Comparison of ENCODE assay signal across 20 cellular contexts in the genomic region with DNA sequence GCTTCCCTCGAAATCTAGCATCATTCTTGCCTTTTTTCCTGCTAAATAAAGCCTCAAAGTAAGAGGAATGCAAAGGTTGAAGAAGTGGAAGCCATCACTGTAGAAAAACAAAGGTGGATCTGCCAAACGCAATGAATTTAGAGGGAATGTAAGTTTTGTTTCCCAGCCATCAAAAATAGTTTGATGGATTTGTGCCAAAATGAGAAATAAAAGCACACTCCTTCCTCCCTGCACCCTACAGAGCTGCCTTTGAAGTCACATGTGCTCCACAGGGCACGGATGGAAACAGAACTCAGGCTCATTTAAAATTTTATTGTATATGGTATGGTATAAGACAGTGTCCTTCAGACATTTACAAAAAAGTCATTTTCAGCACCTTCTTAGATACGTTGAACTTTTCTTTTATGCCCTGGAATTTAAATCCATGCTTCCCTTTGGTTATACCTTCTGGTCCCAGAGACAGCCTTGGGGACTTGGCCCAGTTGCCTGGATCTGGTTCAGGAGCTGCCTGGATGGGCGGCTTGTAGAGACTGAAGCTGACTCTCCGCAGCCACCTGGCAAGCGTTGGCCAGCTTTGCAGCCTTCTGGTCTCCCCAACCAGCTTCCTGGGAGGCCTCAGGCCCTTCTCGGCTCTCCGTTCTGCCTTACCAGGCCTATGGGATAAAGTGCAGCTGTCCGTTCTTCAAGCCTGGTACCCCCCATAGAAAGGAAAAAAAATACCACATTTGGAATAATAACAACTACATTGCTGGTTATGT.
"Had no signal": no experiment of that assay in that cellular context is flagged by ENCODE, and none has a peak within 500 bp of the region (broad histone marks: within the 10 kb centered on the region; RNA-seq: fewer than 3 reads in every experiment).

No MANE protein-coding gene starts in this region.

- H3K36me3 ChIP-seq: gastroesophageal sphincter, neutrophil, right lobe of liver, thoracic aorta, transverse colon had no signal

- H3K27me3 ChIP-seq: dorsolateral prefrontal cortex, gastroesophageal sphincter, neutrophil, right lobe of liver, transverse colon had no signal

- ATAC-seq: gastroesophageal sphincter; left colon; psoas muscle; right lobe of liver; stimulated activated naive B cell treated with anti-CD40 and anti-IgM and Interleukin-4, amounts not matched to agents 10 μg/mL and 1 μg/mL and 100 μg/mL, for 72 hours; stimulated activated naive CD8-positive, alpha-beta T cell treated with anti-CD3 and anti-CD28 coated beads, Interleukin-15, amount 100 ng/mL, for 72 hours had no signal

- H3K27ac ChIP-seq: coronary artery, gastroesophageal sphincter, neutrophil, psoas muscle, right lobe of liver, thoracic aorta, transverse colon had no signal

- DNase-seq: central memory CD4-positive, alpha-beta T cell; effector CD8-positive, alpha-beta T cell; glutamatergic neuron; kidney; left colon; mesendoderm; naive B cell; nephron progenitor cell; psoas muscle; retina; right lobe of liver; stimulated activated CD4-positive, alpha-beta T cell treated with anti-CD3 and anti-CD28 coated beads, Interleukin-4, amount 100 ng/mL, for 4 hours; stimulated activated naive B cell treated with anti-CD40 and anti-IgM and Interleukin-4, amounts not matched to agents 10 μg/mL and 1 μg/mL and 100 μg/mL, for 72 hours; stimulated activated naive CD8-positive, alpha-beta T cell treated with anti-CD3 and anti-CD28 coated beads, Interleukin-15, amount 100 ng/mL, for 72 hours; transverse colon had no signal

- H3K9me3 ChIP-seq: gastroesophageal sphincter, neutrophil, psoas muscle, right lobe of liver, thoracic aorta, transverse colon had no signal

- H3K4me3 ChIP-seq: coronary artery, dorsolateral prefrontal cortex, gastroesophageal sphincter, psoas muscle, right lobe of liver, thoracic aorta, transverse colon had no signal

- H3K4me1 ChIP-seq: gastroesophageal sphincter, psoas muscle, right lobe of liver, transverse colon had no signal
